8 cellular contexts compared by ENCODE assay signal in the genomic region with DNA sequence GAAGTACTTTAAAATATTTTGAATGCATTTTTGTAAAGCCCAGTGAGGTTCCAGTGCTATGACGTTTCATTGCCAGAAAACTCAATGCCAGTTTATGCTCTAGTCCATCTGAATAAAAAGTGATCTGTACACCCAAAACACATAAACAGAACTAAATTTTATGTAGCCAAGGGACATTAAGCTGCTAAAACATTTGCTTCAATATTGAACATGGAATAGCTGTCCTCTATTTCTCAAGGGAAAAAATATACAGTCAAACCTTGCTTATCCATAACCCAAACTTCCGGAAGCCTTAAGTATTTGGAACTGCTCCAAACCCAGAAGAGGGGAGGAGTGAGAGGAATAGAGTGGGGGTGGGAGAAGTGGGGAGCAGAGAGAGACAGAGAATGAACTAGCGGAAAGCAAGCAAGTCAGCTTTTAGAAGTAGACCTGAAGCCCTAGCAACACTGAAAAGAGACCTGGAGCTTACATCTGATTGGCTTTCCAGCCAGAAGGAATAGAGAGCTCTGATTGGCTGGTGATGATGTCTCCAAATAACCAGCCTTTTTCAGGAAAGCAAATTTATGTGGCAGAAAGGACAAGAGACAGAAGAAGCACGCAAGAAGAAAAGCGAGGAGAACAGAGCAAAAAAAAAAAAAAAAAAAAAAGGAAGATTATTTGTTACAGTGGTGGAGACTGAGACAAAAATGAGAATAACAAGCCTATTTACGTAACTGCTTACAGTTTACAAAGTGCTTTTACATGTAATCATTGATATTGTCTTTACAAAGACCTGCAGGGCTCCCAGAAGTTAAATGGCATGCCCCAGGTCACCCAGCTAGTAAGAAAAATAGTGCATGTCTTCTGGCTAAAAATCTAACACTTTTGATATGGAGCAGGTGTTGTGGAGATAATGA.
DNase-seq lines count a peak whose midpoint lies in the region; ATAC-seq and TF ChIP-seq lines count a peak whose summit lies in the region.

No MANE protein-coding gene starts in this region.

- no peaks in the 10 kb centered on the region for H3K79me2 ChIP-seq in OCI-LY1 (ENCODE audit: insufficient read depth, low read length)

- H3K27ac ChIP-seq in OCI-LY1 (ENCODE audit: low read depth, low read length, poor library complexity, severe bottlenecking) (peak overlapping the region; percentile 100), right lobe of liver (peak overlapping the region; percentile 78 to 93 (median 82))

- H3K9ac ChIP-seq in OCI-LY1 (ENCODE audit: low read length) = peak overlapping the region; percentile 90

- TF ChIP-seq CTCF in GM12865 (IDR thresholded peaks at IDR 0.05; ENCODE audit: insufficient read depth, low read depth, low read length, missing control alignments) = no peak
- TF ChIP-seq CTCF in OCI-LY1 (IDR thresholded peaks at IDR 0.05; ENCODE audit: low read length) = no peak
- TF ChIP-seq CTCF in right lobe of liver (IDR thresholded peaks at IDR 0.05) = no peak

- peak; percentile 43 for ATAC-seq in HG02678 (IDR thresholded peaks at IDR 0.05; ENCODE audit: unreplicated experiment)
- ATAC-seq in right lobe of liver = peak; percentile 83 to 93 (median 88)

- DNase-seq in GM12865 (ENCODE audit: low read depth) (peak; percentile 87), dermis blood vessel endothelial cell (peak; percentile 68), right lobe of liver (peak in 1 of 3 donors; percentile 76), ureter (ENCODE audit: low spot score) (peak; percentile 47), NCI-H187 (lab: John Stamatoyannopoulos, UW) (no peak)
- no peak for DNase-seq in activated T-cell treated with anti-CD3 and anti-CD28 coated beads, Interleukin-2, amount 50 U/mL, for 48 hours

- H3K9me3 ChIP-seq in OCI-LY1 (ENCODE audit: low read length) (peaks cover 3% of the 10 kb centered on the region; the same call in 1 of the 2 replicates), right lobe of liver (no peaks in the 10 kb centered on the region)

- H3K4me1 ChIP-seq in OCI-LY1 (ENCODE audit: insufficient read depth, low read length, severe bottlenecking) (peaks cover 77% of the 10 kb centered on the region), right lobe of liver (peaks cover 0 to 34% (median 14%) of the 10 kb centered on the region in 4 donors)

- H3K36me3 ChIP-seq in OCI-LY1 (ENCODE audit: insufficient read depth, low read length) (peaks cover 14% of the 10 kb centered on the region), right lobe of liver (no peaks in the 10 kb centered on the region)

- H3K27me3 ChIP-seq in OCI-LY1 (ENCODE audit: insufficient read depth, low read length) (no peaks in the 10 kb centered on the region), right lobe of liver (no peaks in the 10 kb centered on the region)

- H3F3A ChIP-seq in OCI-LY1 (ENCODE audit: insufficient read depth, low read length) = peaks cover 6% of the 10 kb centered on the region; the same call in 1 of the 2 replicates

- peak; percentile 83 for TF ChIP-seq POLR2A in right lobe of liver (IDR thresholded peaks at IDR 0.05)

- no peaks in the 10 kb centered on the region for H3K9me2 ChIP-seq in OCI-LY1 (ENCODE audit: low read depth, low read length)

- 3% methylated on average over 6 of the region's 6 CpGs for WGBS in right lobe of liver (ENCODE audit: insufficient coverage, low coverage, low lambda C conversion rate, missing lambda C conversion rate)

- no peak overlapping the region for H2AFZ ChIP-seq in OCI-LY1 (ENCODE audit: low read length)

- H4K20me1 ChIP-seq in OCI-LY1 (ENCODE audit: insufficient read depth, low read length) = no peaks in the 10 kb centered on the region

- intact Hi-C loops in right lobe of liver (cut with DNase I) = no loop called here

- H3K4me3 ChIP-seq in GM12865 (ENCODE audit: low read depth, low read length) (peak overlapping the region; percentile 41), OCI-LY1 (ENCODE audit: low read depth, low read length, poor library complexity, severe bottlenecking) (peak overlapping the region; percentile 49), right lobe of liver (peak overlapping the region; percentile 8 to 22 (median 14))

- H3K4me2 ChIP-seq in OCI-LY1 (ENCODE audit: low read length) = peak overlapping the region; percentile 70

Comparison
In these comparisons a context has a peak if more than half of its experiments do, and no peak if none do; other contexts are left out.
1. DNase-seq: peak in GM12865 (single experiment), dermis blood vessel endothelial cell (single experiment) and ureter (single experiment); none in NCI-H187 (0 of 2) and activated T-cell treated with anti-CD3 and anti-CD28 coated beads, Interleukin-2, amount 50 U/mL, for 48 hours (0 of 2).
2. Peak in every context shown above with its lines, with median percentiles within 50 percentile points of each other: H3K4me3 ChIP-seq.